ENCODE assay signal across 7 cellular contexts in the genomic region with DNA sequence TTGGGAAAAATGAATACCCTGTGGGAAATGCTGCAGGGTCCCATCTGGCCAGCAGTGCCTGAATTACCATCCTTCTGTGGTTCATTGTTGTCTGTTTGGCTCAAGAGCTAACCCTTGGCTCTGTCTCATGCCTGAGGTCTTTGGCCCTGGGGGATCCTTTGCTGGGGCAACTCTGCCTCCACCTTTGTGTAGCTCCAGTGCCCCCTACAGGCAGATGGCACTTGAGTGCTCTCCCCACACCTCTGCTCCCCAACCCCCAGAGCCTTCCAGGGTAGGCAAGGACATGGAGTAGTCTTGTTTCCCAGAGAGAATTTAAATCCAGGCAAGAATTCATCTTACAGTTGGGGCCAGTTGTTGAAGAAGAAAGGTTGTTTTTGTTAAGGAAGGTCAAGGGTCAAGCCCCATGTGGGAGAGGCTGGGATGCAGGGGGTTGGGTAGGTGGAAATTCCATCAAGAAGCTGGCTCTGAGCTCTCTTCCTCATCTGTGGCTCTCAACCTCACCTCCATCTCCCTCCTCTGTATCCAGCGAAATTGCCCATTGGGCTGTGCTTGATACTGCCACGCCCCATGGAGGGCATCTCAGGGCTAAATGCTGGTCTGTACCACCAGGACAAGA. TPM values are rescaled to one million over a fixed set of nuclear protein-coding genes. Genes with fewer than 3 reads are reported as not detected.
DNase-seq lines count a peak whose midpoint lies in the region; ATAC-seq and TF ChIP-seq lines count a peak whose summit lies in the region.

No MANE protein-coding gene starts in this region.

- no peaks in the 10 kb centered on the region for H3K36me3 ChIP-seq in mucosa of descending colon (ENCODE audit: low read depth)

- intact Hi-C loops in activated B cell treated with CpG ODN at 0.5 μM for 24 hours (cut with micrococcal nuclease) (loop anchor here (1.0 kb wide), 4 partner anchors 14 to 338 kb away; no protein-coding TSS in a partner anchor), mucosa of descending colon (cut with DNase I, micrococcal nuclease) (loop anchor here in 1 of 2 donors (2.0 kb wide), 1 partner anchor 121 kb away; no protein-coding TSS in a partner anchor)

- H3K27me3 Mint-ChIP-seq in activated B cell treated with CpG ODN at 0.5 μM for 24 hours: no peaks in the 10 kb centered on the region

- DNase-seq in Jurkat, Clone E6-1 (ENCODE audit: low read depth, low spot score): peak; percentile 69
- peak; percentile 59 for DNase-seq in activated B cell treated with CpG ODN at 0.5 μM for 24 hours
- DNase-seq in choroid plexus epithelial cell (ENCODE audit: low read depth): peak; percentile 2
- DNase-seq in mucosa of descending colon: peak; percentile 63 to 89 (median 81)
- peak; percentile 77 for DNase-seq in stimulated activated naive CD4-positive, alpha-beta T cell treated with Interleukin-2 at 50 U/mL for 16 hours (lab: John Stamatoyannopoulos, UW)
- DNase-seq in H4 (ENCODE audit: low spot score): no peak

- no peaks in the 10 kb centered on the region for H3K9me3 Mint-ChIP-seq in activated B cell treated with CpG ODN at 0.5 μM for 24 hours

- H3K36me3 Mint-ChIP-seq in activated B cell treated with CpG ODN at 0.5 μM for 24 hours (ENCODE audit: low read depth): peaks cover 18% of the 10 kb centered on the region

- H3K4me3 Mint-ChIP-seq in activated B cell treated with CpG ODN at 0.5 μM for 24 hours: no peak overlapping the region

- H3K9me3 ChIP-seq in mucosa of descending colon: no peaks in the 10 kb centered on the region

- TF ChIP-seq CTCF in GM12801 (IDR thresholded peaks at IDR 0.05; ENCODE audit: extremely low read depth, insufficient read length) (peak; percentile 23), activated B cell treated with CpG ODN at 0.5 μM for 24 hours (IDR thresholded peaks at IDR 0.05) (no peak), choroid plexus epithelial cell (conservative IDR thresholded peaks at IDR 0.05; ENCODE audit: low read depth, low read length) (no peak), mucosa of descending colon (IDR thresholded peaks at IDR 0.05) (peak; percentile 38)

- H3K4me1 ChIP-seq in mucosa of descending colon (ENCODE audit: low read depth): no peaks in the 10 kb centered on the region

- POLR2A ChIA-PET in activated B cell treated with CpG ODN at 0.5 μM for 24 hours (lab: Charles Lee): interaction anchor here (0.9 to 1.5 kb wide), 3 partner anchors 84 to 126 kb away, joined by 3 to 10 read pairs (median 8); no protein-coding TSS in a partner anchor

- CTCF ChIA-PET in activated B cell treated with CpG ODN at 0.5 μM for 24 hours (lab: Charles Lee): interaction anchor here (0.6 to 9.1 kb wide), 32 partner anchors 8 to 345 kb away, joined by 3 to 258 read pairs (median 5); no protein-coding TSS in a partner anchor

- ATAC-seq in activated B cell treated with CpG ODN at 0.5 μM for 24 hours (ENCODE audit: low read depth) (peak; percentile 100), mucosa of descending colon (peak; percentile 96)

- peak overlapping the region; percentile 30 for H3K27ac Mint-ChIP-seq in activated B cell treated with CpG ODN at 0.5 μM for 24 hours

- no peak overlapping the region for H3K4me3 ChIP-seq in Jurkat, Clone E6-1 (ENCODE audit: low read length)
- H3K4me3 ChIP-seq in choroid plexus epithelial cell (ENCODE audit: low read depth, low read length) (no peak overlapping the region), mucosa of descending colon (no peak overlapping the region)

- H3K4me1 Mint-ChIP-seq in activated B cell treated with CpG ODN at 0.5 μM for 24 hours: peaks cover 6% of the 10 kb centered on the region

RNA-seq across cellular contexts. Expression of gene ZNF831, which starts 44.2 kb away (rescaled TPM):
- 0.76 TPM for polyA plus RNA-seq in Jurkat, Clone E6-1 (2012; ENCODE audit: insufficient read depth, insufficient read length)
- total RNA-seq in activated B cell treated with CpG ODN at 0.5 μM for 24 hours: 3.2 and 4.0 TPM in 2 replicates
- under 1 TPM; 0.38 to 0.89 (median 0.57) TPM for total RNA-seq in mucosa of descending colon
- total RNA-seq in H4 (2014; rRNA removed; shearing (Covaris generic)): not detected in 2 replicates

Comparison
In these comparisons a context has a peak if more than half of its experiments do, and no peak if none do; other contexts are left out.
1. CTCF ChIP-seq: peak in GM12801 (single experiment) and mucosa of descending colon (single experiment); none in activated B cell treated with CpG ODN at 0.5 μM for 24 hours (single experiment) and choroid plexus epithelial cell (single experiment).